In genomic region chr1:114034561-114035303, GRCh38 we compare ENCODE assay signal across 18 cellular contexts.
"Had no signal": no experiment of that assay in that cellular context is flagged by ENCODE, and none has a peak within 500 bp of the region (broad histone marks: within the 10 kb centered on the region; RNA-seq: fewer than 3 reads in every experiment).

No MANE protein-coding gene starts in this region.

- H3K27ac ChIP-seq: body of pancreas, gastroesophageal sphincter, tibial artery had no signal

- H3K9me3 ChIP-seq: body of pancreas, gastroesophageal sphincter, mucosa of descending colon, tibial artery had no signal

- H3K4me3 ChIP-seq: body of pancreas, gastroesophageal sphincter, mucosa of descending colon, tibial artery had no signal

- H3K9me3 Mint-ChIP-seq: activated naive CD4-positive, alpha-beta T cell treated with anti-CD3 and anti-CD28 coated beads, Interleukin-2, amount 50 U/mL, for 72 hours; naive thymus-derived CD8-positive, alpha-beta T cell; stimulated activated memory B cell treated with anti-CD40 and anti-IgM and Interleukin-4, amounts not matched to agents 10 μg/mL and 1 μg/mL and 100 μg/mL, for 72 hours; T-helper 1 cell treated with Interleukin-12 subunit alpha and Interleukin-12 subunit beta and Interleukin-4 antibody, amounts not matched to agents 30 μg/mL and 1 μg/mL, for 36 hours had no signal

- ATAC-seq: activated naive CD4-positive, alpha-beta T cell treated with anti-CD3 and anti-CD28 coated beads, Interleukin-2, amount 50 U/mL, for 72 hours; body of pancreas; gastroesophageal sphincter; left lobe of liver; mucosa of descending colon; naive thymus-derived CD8-positive, alpha-beta T cell; right cardiac atrium; stimulated activated memory B cell treated with anti-CD40 and anti-IgM and Interleukin-4, amounts not matched to agents 10 μg/mL and 1 μg/mL and 100 μg/mL, for 72 hours had no signal

- H3K27me3 ChIP-seq: body of pancreas, gastroesophageal sphincter, tibial artery had no signal

- H3K4me3 Mint-ChIP-seq: naive thymus-derived CD8-positive, alpha-beta T cell; stimulated activated memory B cell treated with anti-CD40 and anti-IgM and Interleukin-4, amounts not matched to agents 10 μg/mL and 1 μg/mL and 100 μg/mL, for 72 hours; T-helper 1 cell treated with Interleukin-12 subunit alpha and Interleukin-12 subunit beta and Interleukin-4 antibody, amounts not matched to agents 30 μg/mL and 1 μg/mL, for 36 hours had no signal

- H3K27me3 Mint-ChIP-seq: naive thymus-derived CD8-positive, alpha-beta T cell; progenitor cell of endocrine pancreas; stimulated activated memory B cell treated with anti-CD40 and anti-IgM and Interleukin-4, amounts not matched to agents 10 μg/mL and 1 μg/mL and 100 μg/mL, for 72 hours had no signal

- H3K36me3 ChIP-seq: gastroesophageal sphincter, tibial artery had no signal

- DNase-seq: activated CD4-positive, alpha-beta T cell treated with anti-CD3 and anti-CD28 coated beads, Interleukin-2, amount 50 U/mL, for 1 hour; activated effector memory CD4-positive, alpha-beta T cell treated with anti-CD3 and anti-CD28 coated beads, Interleukin-2, amount 50 U/mL, for 16 hours; activated T-cell treated with anti-CD3 and anti-CD28 coated beads, Interleukin-2, amount 50 U/mL, for 1 hour; amniotic stem cell; body of pancreas; effector memory CD4-positive, alpha-beta T cell; mammary epithelial cell; mucosa of descending colon; naive thymus-derived CD8-positive, alpha-beta T cell; nucleus accumbens; right cardiac atrium; tibial artery had no signal

- H3K4me1 ChIP-seq: body of pancreas, gastroesophageal sphincter, tibial artery had no signal

- H3K4me1 Mint-ChIP-seq: naive thymus-derived CD8-positive, alpha-beta T cell; stimulated activated memory B cell treated with anti-CD40 and anti-IgM and Interleukin-4, amounts not matched to agents 10 μg/mL and 1 μg/mL and 100 μg/mL, for 72 hours had no signal

- H3K27ac Mint-ChIP-seq: activated naive CD4-positive, alpha-beta T cell treated with anti-CD3 and anti-CD28 coated beads, Interleukin-2, amount 50 U/mL, for 72 hours; naive thymus-derived CD8-positive, alpha-beta T cell; progenitor cell of endocrine pancreas; stimulated activated memory B cell treated with anti-CD40 and anti-IgM and Interleukin-4, amounts not matched to agents 10 μg/mL and 1 μg/mL and 100 μg/mL, for 72 hours; T-helper 1 cell treated with Interleukin-12 subunit alpha and Interleukin-12 subunit beta and Interleukin-4 antibody, amounts not matched to agents 30 μg/mL and 1 μg/mL, for 36 hours had no signal

- H3K36me3 Mint-ChIP-seq: activated naive CD4-positive, alpha-beta T cell treated with anti-CD3 and anti-CD28 coated beads, Interleukin-2, amount 50 U/mL, for 72 hours; naive thymus-derived CD8-positive, alpha-beta T cell; stimulated activated memory B cell treated with anti-CD40 and anti-IgM and Interleukin-4, amounts not matched to agents 10 μg/mL and 1 μg/mL and 100 μg/mL, for 72 hours had no signal
